1 cellular context compared by ENCODE assay signal in genomic region chr11:132981146-132981956, GRCh38.
TF ChIP-seq lines count a peak whose summit lies in the region.

No MANE protein-coding gene starts in this region.

TF ChIP-seq in HEK293, 187 proteins besides CTCF, POLR2A, EP300 and RAD21:
- no peak for TF ChIP-seq ZNF169 (tag by site-specific recombination; IDR thresholded peaks at IDR 0.05)
- TF ChIP-seq ATF2 (tag by site-specific recombination; IDR thresholded peaks at IDR 0.05; ENCODE audit: low read depth): peak; percentile 61; the same call in 1 of the 2 replicates
